7 cellular contexts compared by ENCODE assay signal in the genomic region with DNA sequence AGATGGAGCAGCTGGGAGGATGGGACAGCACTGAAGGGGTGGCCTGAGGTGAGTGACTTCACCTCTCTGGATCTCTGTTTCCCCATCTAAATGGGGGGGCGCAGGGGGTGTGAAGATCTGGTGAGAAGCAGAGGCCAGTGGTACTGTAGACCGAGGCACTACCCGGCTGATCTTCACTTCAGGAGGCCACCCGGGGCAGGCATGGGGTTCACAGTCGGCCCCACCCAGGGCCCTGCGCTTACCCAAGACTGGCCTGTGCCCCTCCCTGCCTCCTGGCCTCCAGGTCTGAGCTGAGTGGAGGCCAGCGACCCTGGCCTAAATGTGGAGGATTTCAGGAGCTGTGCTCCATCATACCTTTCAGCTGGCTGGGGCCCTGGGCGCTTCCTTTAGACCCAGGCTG. TPM values are rescaled to one million over a fixed set of nuclear protein-coding genes. Genes with fewer than 3 reads are reported as not detected.
DNase-seq lines count a peak whose midpoint lies in the region; ATAC-seq and TF ChIP-seq lines count a peak whose summit lies in the region.
"Not testable (repeated sequence)": the region's sequence is repeated elsewhere in the genome, so short reads cannot be mapped to it uniquely, and the experiment has no call there.
"Had no signal": no experiment of that assay in that cellular context is flagged by ENCODE, and none has a peak within 500 bp of the region (broad histone marks: within the 10 kb centered on the region; RNA-seq: fewer than 3 reads in every experiment).

No MANE protein-coding gene starts in this region.

- H3K9me3 ChIP-seq in RWPE2 (ENCODE audit: severe bottlenecking); spleen: not testable (repeated sequence)

- not testable (repeated sequence) for H3K4me3 ChIP-seq in RWPE2 (ENCODE audit: severe bottlenecking); spleen

- not testable (repeated sequence) for H3K4me1 Mint-ChIP-seq in activated naive CD8-positive, alpha-beta T cell treated with anti-CD3 and anti-CD28 coated beads, Interleukin-2, amount 10 ng/mL, durations not matched to agents 7 days and 5 days; natural killer cell treated with Interleukin-12 subunit alpha and Interleukin-12 subunit beta and Interleukin-15 and Interleukin-18, amount 100 ng/mL, for 72 hours (ENCODE audit: low read depth in 2 of 2)

- intact Hi-C loops in cardiac septum (cut with DNase I); spleen (cut with DNase I; ENCODE audit: low total_unique reads): not testable (repeated sequence)

- POLR2A ChIA-PET in activated naive CD8-positive, alpha-beta T cell treated with anti-CD3 and anti-CD28 coated beads, Interleukin-2, amount 10 ng/mL, durations not matched to agents 7 days and 5 days (lab: Charles Lee): not testable (repeated sequence)

- not testable (repeated sequence) for H3K36me3 Mint-ChIP-seq in activated naive CD8-positive, alpha-beta T cell treated with anti-CD3 and anti-CD28 coated beads, Interleukin-2, amount 10 ng/mL, durations not matched to agents 7 days and 5 days; natural killer cell treated with Interleukin-12 subunit alpha and Interleukin-12 subunit beta and Interleukin-15 and Interleukin-18, amount 100 ng/mL, for 72 hours

- not testable (repeated sequence) for H3K27ac ChIP-seq in RWPE2 (ENCODE audit: poor library complexity, severe bottlenecking); spleen

- 86 to 96% (median 90%) methylated on average over 7 to 8 of the region's 8 CpGs for WGBS in spleen, 5 donors

- not testable (repeated sequence) for H3K9me3 Mint-ChIP-seq in activated naive CD8-positive, alpha-beta T cell treated with anti-CD3 and anti-CD28 coated beads, Interleukin-2, amount 10 ng/mL, durations not matched to agents 7 days and 5 days; natural killer cell treated with Interleukin-12 subunit alpha and Interleukin-12 subunit beta and Interleukin-15 and Interleukin-18, amount 100 ng/mL, for 72 hours

- not testable (repeated sequence) for TF ChIP-seq CTCF in RWPE2 (IDR thresholded peaks at IDR 0.05; ENCODE audit: poor library complexity, severe bottlenecking); spleen (IDR thresholded peaks at IDR 0.05 in 8 of 11, conservative IDR thresholded peaks at IDR 0.05 in 3 of 11)

- not testable (repeated sequence) for H3K27me3 Mint-ChIP-seq in activated naive CD8-positive, alpha-beta T cell treated with anti-CD3 and anti-CD28 coated beads, Interleukin-2, amount 10 ng/mL, durations not matched to agents 7 days and 5 days; natural killer cell treated with Interleukin-12 subunit alpha and Interleukin-12 subunit beta and Interleukin-15 and Interleukin-18, amount 100 ng/mL, for 72 hours

- peak; percentile 51 for DNase-seq in RWPE2 (ENCODE audit: low spot score)
- peak; percentile 21 for DNase-seq in activated naive CD8-positive, alpha-beta T cell treated with anti-CD3 and anti-CD28 coated beads, Interleukin-2, amount 10 ng/mL, durations not matched to agents 7 days and 5 days
- peak; percentile 60 for DNase-seq in cardiac septum (ENCODE audit: low spot score)
- DNase-seq in mesenteric fat pad (ENCODE audit: low spot score): peak; percentile 85
- DNase-seq in natural killer cell treated with Interleukin-12 subunit alpha and Interleukin-12 subunit beta and Interleukin-15 and Interleukin-18, amount 100 ng/mL, for 72 hours (ENCODE audit: low spot score): peak; percentile 35
- peak; percentile 61 for DNase-seq in spleen

- not testable (repeated sequence) for H3K4me3 Mint-ChIP-seq in activated naive CD8-positive, alpha-beta T cell treated with anti-CD3 and anti-CD28 coated beads, Interleukin-2, amount 10 ng/mL, durations not matched to agents 7 days and 5 days; natural killer cell treated with Interleukin-12 subunit alpha and Interleukin-12 subunit beta and Interleukin-15 and Interleukin-18, amount 100 ng/mL, for 72 hours

- TF ChIP-seq POLR2A in spleen (IDR thresholded peaks at IDR 0.05): not testable (repeated sequence)

- not testable (repeated sequence) for H3K27ac Mint-ChIP-seq in activated naive CD8-positive, alpha-beta T cell treated with anti-CD3 and anti-CD28 coated beads, Interleukin-2, amount 10 ng/mL, durations not matched to agents 7 days and 5 days; natural killer cell treated with Interleukin-12 subunit alpha and Interleukin-12 subunit beta and Interleukin-15 and Interleukin-18, amount 100 ng/mL, for 72 hours

- not testable (repeated sequence) for ATAC-seq in RWPE2 (ENCODE audit: low read depth); activated naive CD8-positive, alpha-beta T cell treated with anti-CD3 and anti-CD28 coated beads, Interleukin-2, amount 10 ng/mL, durations not matched to agents 7 days and 5 days (ENCODE audit: low read depth); natural killer cell treated with Interleukin-12 subunit alpha and Interleukin-12 subunit beta and Interleukin-15 and Interleukin-18, amount 100 ng/mL, for 72 hours

- H3K4me1 ChIP-seq in RWPE2 (ENCODE audit: insufficient read depth, poor library complexity, severe bottlenecking); spleen: not testable (repeated sequence)

- H3K27me3 ChIP-seq in RWPE2 (ENCODE audit: insufficient read depth, poor library complexity, severe bottlenecking); spleen (replicated peaks in 1 of 7): not testable (repeated sequence)

- not testable (repeated sequence) for H3K36me3 ChIP-seq in RWPE2 (ENCODE audit: low read depth); spleen

RNA-seq across cellular contexts. Expression of a gene that starts 31.0 kb away (rescaled TPM):
- 1 to 10 TPM; 4.2 TPM for total RNA-seq in activated naive CD8-positive, alpha-beta T cell treated with anti-CD3 and anti-CD28 coated beads, Interleukin-2, amount 10 ng/mL, durations not matched to agents 7 days and 5 days
- 0.86 TPM for total RNA-seq in cardiac septum
- total RNA-seq in mesenteric fat pad: 0.77 TPM
- total RNA-seq in natural killer cell treated with Interleukin-12 subunit alpha and Interleukin-12 subunit beta and Interleukin-15 and Interleukin-18, amount 100 ng/mL, for 72 hours: 1 to 10 TPM; 2.4 to 3.0 TPM
- total RNA-seq in spleen: 1 to 10 TPM in 6 of 7 donors, under 1 TPM in 1; 0.98 to 2.3 (median 1.5) TPM
- 1 to 10 TPM in 2 of 3 donors, under 1 TPM in 1; 0.85 to 1.7 (median 1.1) TPM for polyA plus RNA-seq in spleen

RNA-seq across cellular contexts. Expression of a gene that starts 55.7 kb away (rescaled TPM):
- 1 to 10 TPM; 1.3 to 1.6 TPM for total RNA-seq in activated naive CD8-positive, alpha-beta T cell treated with anti-CD3 and anti-CD28 coated beads, Interleukin-2, amount 10 ng/mL, durations not matched to agents 7 days and 5 days
- total RNA-seq in cardiac septum (3.3 TPM), mesenteric fat pad (4.0 TPM), spleen (10 to 100 TPM in 1 of 7 donors, 1 to 10 TPM in 4, under 1 TPM in 1, not detected in 1; 0.23 to 12.0 (median 2.2) TPM)
- total RNA-seq in natural killer cell treated with Interleukin-12 subunit alpha and Interleukin-12 subunit beta and Interleukin-15 and Interleukin-18, amount 100 ng/mL, for 72 hours: 1 to 10 TPM in 1 of 2 donors, under 1 TPM in 1; 0.59 to 1.3 TPM
- 1 to 10 TPM in 2 of 3 donors, under 1 TPM in 1; 0.58 to 7.8 (median 1.4) TPM for polyA plus RNA-seq in spleen
- total RNA-seq: CD4-positive, CD25-positive, alpha-beta regulatory T cell had no signal

RNA-seq across cellular contexts. Expression of a gene that starts 55.7 kb away (rescaled TPM):
- 10 to 100 TPM; 24.2 to 26.4 TPM for total RNA-seq in activated naive CD8-positive, alpha-beta T cell treated with anti-CD3 and anti-CD28 coated beads, Interleukin-2, amount 10 ng/mL, durations not matched to agents 7 days and 5 days
- 10.3 TPM for total RNA-seq in cardiac septum
- 21.6 TPM for total RNA-seq in mesenteric fat pad
- total RNA-seq in natural killer cell treated with Interleukin-12 subunit alpha and Interleukin-12 subunit beta and Interleukin-15 and Interleukin-18, amount 100 ng/mL, for 72 hours: 10 to 100 TPM; 23.4 to 35.6 TPM
- total RNA-seq in spleen: 10 to 100 TPM; 15.7 to 21.9 (median 19.0) TPM
- polyA plus RNA-seq in spleen: 1 to 10 TPM; 3.1 to 5.4 (median 4.8) TPM

Comparison
In these comparisons a context has a peak if more than half of its experiments do, and no peak if none do; other contexts are left out.
1. DNase-seq: peak in every context shown above with its lines; median percentile 85 in mesenteric fat pad; 61 in spleen; 60 in cardiac septum; 51 in RWPE2; 35 in natural killer cell treated with Interleukin-12 subunit alpha and Interleukin-12 subunit beta and Interleukin-15 and Interleukin-18, amount 100 ng/mL, for 72 hours; 21 in activated naive CD8-positive, alpha-beta T cell treated with anti-CD3 and anti-CD28 coated beads, Interleukin-2, amount 10 ng/mL, durations not matched to agents 7 days and 5 days.